Comparison of ENCODE assay signal across 22 cellular contexts in the genomic region with DNA sequence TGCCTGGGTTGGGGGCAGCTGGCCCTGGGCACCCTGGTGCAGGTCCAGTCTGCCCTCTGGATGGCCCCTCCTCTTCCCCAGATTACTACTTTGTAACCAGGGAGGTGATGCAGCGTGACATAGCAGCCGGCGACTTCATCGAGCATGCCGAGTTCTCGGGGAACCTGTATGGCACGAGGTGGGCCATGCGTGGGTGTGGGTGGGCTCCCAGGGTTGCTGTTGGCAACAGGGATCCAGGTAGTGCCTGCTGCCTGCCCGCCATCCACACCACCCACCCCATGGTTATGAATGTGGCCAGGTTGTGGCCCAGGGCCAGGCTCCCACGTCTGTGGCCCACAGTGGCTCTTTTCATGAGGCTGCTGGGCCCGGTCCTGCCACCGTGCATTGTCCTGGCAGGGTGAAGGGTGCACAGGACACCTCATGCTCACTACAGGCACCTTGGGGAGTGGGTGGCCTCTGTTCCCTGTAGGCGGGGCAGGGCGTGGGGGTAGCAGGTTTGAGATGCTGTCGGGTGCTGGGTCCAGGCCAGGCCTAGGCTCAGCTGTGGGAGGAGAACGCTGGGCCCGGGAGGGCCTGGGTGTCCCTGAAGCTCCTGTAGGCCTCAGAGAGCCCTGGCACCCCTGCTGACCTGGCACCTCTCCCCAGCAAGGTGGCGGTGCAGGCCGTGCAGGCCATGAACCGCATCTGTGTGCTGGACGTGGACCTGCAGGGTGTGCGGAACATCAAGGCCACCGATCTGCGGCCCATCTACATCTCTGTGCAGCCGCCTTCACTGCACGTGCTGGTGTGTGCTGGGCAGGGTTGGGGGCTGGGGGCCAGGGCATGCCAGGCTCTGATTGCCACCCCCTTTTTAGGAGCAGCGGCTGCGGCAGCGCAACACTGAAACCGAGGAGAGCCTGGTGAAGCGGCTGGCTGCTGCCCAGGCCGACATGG. TPM values are rescaled to one million over a fixed set of nuclear protein-coding genes. Genes with fewer than 3 reads are reported as not detected.
A peak's percentile ranks its signal among the peaks of the same experiment; 100 is the strongest.
DNase-seq lines count a peak whose midpoint lies in the region; ATAC-seq, FAIRE-seq and TF ChIP-seq lines count a peak whose summit lies in the region.
"Had no signal": no experiment of that assay in that cellular context is flagged by ENCODE, and none has a peak within 500 bp of the region (broad histone marks: within the 10 kb centered on the region; RNA-seq: fewer than 3 reads in every experiment).

No MANE protein-coding gene starts in this region.

- FAIRE-seq in GM12892 (lab: Jason Lieb, UNC): no peak
- FAIRE-seq: A549 had no signal

- no peaks in the 10 kb centered on the region for H3K9me3 ChIP-seq in breast epithelium
- H3K9me3 ChIP-seq: A549, gastroesophageal sphincter, uterus had no signal

- POLR2A ChIA-PET in MCF 10A (lab: Yijun Ruan, JAX): interaction anchor here (8.9 kb wide), 1 partner anchor 17 kb away, joined by 137 read pairs; the partner anchor contains the start of gene IBA57

- peak overlapping the region; percentile 83 for H3K27ac Mint-ChIP-seq in MCF 10A (ENCODE audit: low read depth, unreplicated experiment)
- no peak overlapping the region for H3K27ac Mint-ChIP-seq in central memory CD8-positive, alpha-beta T cell (ENCODE audit: low read depth)
- H3K27ac Mint-ChIP-seq in effector memory CD8-positive, alpha-beta T cell: no peak overlapping the region
- H3K27ac Mint-ChIP-seq: activated naive CD4-positive, alpha-beta T cell treated with anti-CD3 and anti-CD28 coated beads for 36 hours had no signal

- BruUV-seq in MCF 10A (replicated peaks; lab: Mats Ljungman, UMichigan): no TSS peak

- no peak for ATAC-seq in central memory CD8-positive, alpha-beta T cell (replicated peaks; ENCODE audit: extremely low read depth, poor library complexity, severe bottlenecking)
- no peak for ATAC-seq in effector memory CD8-positive, alpha-beta T cell (replicated peaks)
- ATAC-seq: A549; gastroesophageal sphincter; naive thymus-derived CD8-positive, alpha-beta T cell had no signal

- H3K27ac ChIP-seq in breast epithelium: no peak overlapping the region
- peak overlapping the region; percentile 4 for H3K27ac ChIP-seq in temporal lobe (ENCODE audit: low read depth, low read length)
- H3K27ac ChIP-seq: A549 had no signal

- intact Hi-C loops in MCF 10A (cut with micrococcal nuclease): no loop called here
- intact Hi-C loops in breast epithelium (cut with DNase I; ENCODE audit: low total_unique reads): no loop called here

- H3K27me3 ChIP-seq in breast epithelium: no peaks in the 10 kb centered on the region
- H3K27me3 ChIP-seq: gastroesophageal sphincter, uterus had no signal

- TF ChIP-seq POLR2A in breast epithelium (IDR thresholded peaks at IDR 0.05): no peak
- TF ChIP-seq POLR2A in GM12892 (IDR thresholded peaks at IDR 0.05; ENCODE audit: low read depth, low read length): no peak

- H3K4me1 Mint-ChIP-seq in MCF 10A (ENCODE audit: insufficient read depth, unreplicated experiment): peaks cover 58% of the 10 kb centered on the region
- peaks cover 30% of the 10 kb centered on the region for H3K4me1 Mint-ChIP-seq in central memory CD8-positive, alpha-beta T cell
- peaks cover 23 to 32% of the 10 kb centered on the region in 2 donors for H3K4me1 Mint-ChIP-seq in effector memory CD8-positive, alpha-beta T cell (ENCODE audit: low read depth in 2 of 2)

- CTCF ChIA-PET in MCF 10A (lab: Yijun Ruan, JAX): interaction anchor here (0.7 to 2.5 kb wide), 2 partner anchors 9 to 19 kb away, joined by 3 to 17 read pairs; partner anchors contain the start of gene IBA57

- H3K4me3 ChIP-seq in breast epithelium: no peak overlapping the region
- H3K4me3 ChIP-seq: A549, coronary artery, gastroesophageal sphincter, uterus had no signal

- no peaks in the 10 kb centered on the region for H3K27me3 Mint-ChIP-seq in MCF 10A (ENCODE audit: insufficient read depth, unreplicated experiment)
- no peaks in the 10 kb centered on the region for H3K27me3 Mint-ChIP-seq in central memory CD8-positive, alpha-beta T cell
- H3K27me3 Mint-ChIP-seq in effector memory CD8-positive, alpha-beta T cell: no peaks in the 10 kb centered on the region
- H3K27me3 Mint-ChIP-seq: CD4-positive, alpha-beta memory T cell; naive thymus-derived CD8-positive, alpha-beta T cell had no signal

- peaks cover 55% of the 10 kb centered on the region for H3K36me3 Mint-ChIP-seq in MCF 10A (ENCODE audit: insufficient read depth, unreplicated experiment)
- H3K36me3 Mint-ChIP-seq in central memory CD8-positive, alpha-beta T cell (ENCODE audit: insufficient read depth): peaks cover 33% of the 10 kb centered on the region
- H3K36me3 Mint-ChIP-seq in effector memory CD8-positive, alpha-beta T cell (ENCODE audit: insufficient read depth): peaks cover 45% of the 10 kb centered on the region
- H3K36me3 Mint-ChIP-seq: naive thymus-derived CD8-positive, alpha-beta T cell had no signal

- no peaks in the 10 kb centered on the region for H3K36me3 ChIP-seq in breast epithelium
- H3K36me3 ChIP-seq: uterus had no signal

- no peaks in the 10 kb centered on the region for H3K9me3 Mint-ChIP-seq in MCF 10A (ENCODE audit: unreplicated experiment)
- no peaks in the 10 kb centered on the region for H3K9me3 Mint-ChIP-seq in central memory CD8-positive, alpha-beta T cell
- no peaks in the 10 kb centered on the region for H3K9me3 Mint-ChIP-seq in effector memory CD8-positive, alpha-beta T cell
- H3K9me3 Mint-ChIP-seq: activated naive CD4-positive, alpha-beta T cell treated with anti-CD3 and anti-CD28 coated beads for 36 hours; CD4-positive, alpha-beta memory T cell; naive thymus-derived CD8-positive, alpha-beta T cell had no signal

- peaks cover 22 to 34% of the 10 kb centered on the region in 2 donors for H3K4me1 ChIP-seq in breast epithelium

- no peak overlapping the region for H3K4me3 Mint-ChIP-seq in MCF 10A (ENCODE audit: unreplicated experiment)
- H3K4me3 Mint-ChIP-seq in central memory CD8-positive, alpha-beta T cell: peak overlapping the region; percentile 23
- H3K4me3 Mint-ChIP-seq in effector memory CD8-positive, alpha-beta T cell: no peak overlapping the region
- H3K4me3 Mint-ChIP-seq: activated naive CD4-positive, alpha-beta T cell treated with anti-CD3 and anti-CD28 coated beads for 36 hours; naive thymus-derived CD8-positive, alpha-beta T cell had no signal

- TF ChIP-seq CTCF in MCF 10A (IDR thresholded peaks at IDR 0.05; ENCODE audit: unreplicated experiment) (no peak), breast epithelium (IDR thresholded peaks at IDR 0.05) (no peak)

- DNase-seq in MCF 10A (ENCODE audit: unreplicated experiment): no peak
- DNase-seq in breast epithelium (ENCODE audit: low spot score in 2 of 2): no peak
- DNase-seq in central memory CD8-positive, alpha-beta T cell (ENCODE audit: low spot score in 2 of 2): no peak
- no peak for DNase-seq in effector memory CD8-positive, alpha-beta T cell
- DNase-seq in GM12892 (ENCODE audit: insufficient read length): no peak
- DNase-seq: activated CD4-positive, alpha-beta T cell treated with anti-CD3 and anti-CD28 coated beads for 1 hour; CD4-positive, alpha-beta memory T cell; DMS79 treated with DMSO at 0.1 percent for 48 hours; KBM-7; mammary epithelial cell; NCI-H1048; NCI-H69; OCI-M1; stimulated activated naive CD4-positive, alpha-beta T cell; T1000; uterus had no signal

RNA-seq across cellular contexts. Expression of gene GJC2, which starts 2.7 kb away (rescaled TPM):
- total RNA-seq in MCF 10A (2022) (9.0 and 18.5 TPM in 2 replicates), breast epithelium (1 to 10 TPM; 1.3 TPM), temporal lobe (0.74 TPM)
- 0.11 TPM for polyA plus RNA-seq in GM12892 (2012; ENCODE audit: missing spikeins)
- polyA plus RNA-seq: CD4-positive, alpha-beta memory T cell had no signal

RNA-seq across cellular contexts. Expression of gene GUK1, which starts 6.9 kb away (rescaled TPM):
- total RNA-seq in MCF 10A (2022) (495 and 510 TPM in 2 replicates), breast epithelium (100 to 1,000 TPM; 218 to 413 (median 333) TPM), temporal lobe (109 TPM)
- polyA plus RNA-seq in GM12892 (2012; ENCODE audit: missing spikeins): 109 TPM

RNA-seq across cellular contexts. Expression of gene IBA57, which starts 18.6 kb away (rescaled TPM):
- total RNA-seq in MCF 10A (2022) (12.0 and 16.5 TPM in 2 replicates), breast epithelium (1 to 10 TPM; 3.4 to 4.1 (median 3.9) TPM), temporal lobe (4.2 TPM)
- polyA plus RNA-seq in GM12892 (2012; ENCODE audit: missing spikeins): 1.2 TPM

RNA-seq across cellular contexts. Expression of gene MRPL55, which starts 37.9 kb away (rescaled TPM):
- total RNA-seq in MCF 10A (2022) (85.4 and 111 TPM in 2 replicates), breast epithelium (100 to 1,000 TPM in 2 of 3 donors, 10 to 100 TPM in 1; 76.4 to 108 (median 102) TPM), temporal lobe (66.4 TPM)
- polyA plus RNA-seq in GM12892 (2012; ENCODE audit: missing spikeins): 25.4 TPM

RNA-seq across cellular contexts. Expression of gene C1orf35, which starts 43.9 kb away (rescaled TPM):
- total RNA-seq in MCF 10A (2022) (48.9 and 49.2 TPM in 2 replicates), breast epithelium (10 to 100 TPM; 11.5 to 17.0 (median 15.7) TPM), temporal lobe (5.4 TPM)
- polyA plus RNA-seq in GM12892 (2012; ENCODE audit: missing spikeins): 8.8 TPM
